ENCODE assay signal across 19 cellular contexts in genomic region chr14:56197150-56197549, GRCh38.
DNase-seq lines count a peak whose midpoint lies in the region; ATAC-seq, FAIRE-seq and TF ChIP-seq lines count a peak whose summit lies in the region.
"Had no signal": no experiment of that assay in that cellular context is flagged by ENCODE, and none has a peak within 500 bp of the region (broad histone marks: within the 10 kb centered on the region; RNA-seq: fewer than 3 reads in every experiment).

No MANE protein-coding gene starts in this region.

- H3K9me3 ChIP-seq in HepG2 (ENCODE audit: low read length) (no peaks in the 10 kb centered on the region), right lobe of liver (no peaks in the 10 kb centered on the region), OCI-LY7 (ENCODE audit: low read length) (peaks cover 4% of the 10 kb centered on the region; the same call in 1 of the 2 replicates), mammary epithelial cell (replicated peaks; ENCODE audit: insufficient read depth, low read length) (no peaks in the 10 kb centered on the region)

- CTCF ChIA-PET in HepG2 (lab: Yijun Ruan, JAX; ENCODE audit: low intra/inter-chr PET ratio, low total read pairs) (no interaction called here), OCI-LY7 (lab: Charles Lee; ENCODE audit: unreplicated experiment) (no interaction called here), mammary epithelial cell (lab: Charles Lee; ENCODE audit: low non-redundant PET) (no interaction called here)

- no peak overlapping the region for H3K9ac ChIP-seq in HepG2 (ENCODE audit: insufficient read depth, low read depth, low read length)
- H3K9ac ChIP-seq in mammary epithelial cell (ENCODE audit: insufficient read depth, low read length), result no peak overlapping the region

- no peaks in the 10 kb centered on the region for H3K27me3 Mint-ChIP-seq in osteocyte (ENCODE audit: unreplicated experiment)
- no peaks in the 10 kb centered on the region for H3K27me3 Mint-ChIP-seq in activated T-helper 2 cell treated with anti-CD3 and anti-CD28 coated beads, Interferon-gamma antibody, Interleukin-2, Interleukin-4, amounts not matched to agents 10 μg/mL and 5 μg/mL and 100 μg/mL, durations not matched to agents 14 hours and 24 hours and 36 hours (ENCODE audit: low read depth)
- H3K27me3 Mint-ChIP-seq: CD4-positive, alpha-beta T cell; IgD-negative memory B cell had no signal

- dilution Hi-C loops in mammary epithelial cell (cut with HindIII; ENCODE audit: low sequenced_read_pairs), result no loop called here

- H3K9me2 ChIP-seq in OCI-LY7 (ENCODE audit: insufficient read depth, low read length), result no peaks in the 10 kb centered on the region

- H3K27me3 ChIP-seq in HepG2 (ENCODE audit: control insufficient read depth in 1 of 2, insufficient read depth in 2 of 2, low read length in 2 of 2), result no peaks in the 10 kb centered on the region
- no peaks in the 10 kb centered on the region for H3K27me3 ChIP-seq in right lobe of liver
- no peaks in the 10 kb centered on the region for H3K27me3 ChIP-seq in mammary epithelial cell (ENCODE audit: insufficient read depth, low read length)

- in situ Hi-C loops in HepG2 (cut with HindIII; ENCODE audit: extremely low pct_ligation_motif_present, low pct_unique_long_range_greater_than_20kb) (no loop called here), mammary epithelial cell (cut with MboI; ENCODE audit: low sequenced_read_pairs in 2 of 2) (no loop called here)

- H3K4me3 ChIP-seq in HepG2 (replicated peaks in 1 of 3; ENCODE audit: insufficient read depth in 1 of 3, low read depth in 2 of 3, low read length in 3 of 3) (no peak overlapping the region), right lobe of liver (no peak overlapping the region), OCI-LY7 (ENCODE audit: low read depth, low read length, poor library complexity, severe bottlenecking) (no peak overlapping the region), mammary epithelial cell (replicated peaks in 1 of 3; ENCODE audit: insufficient read depth in 1 of 3, low read depth in 2 of 3, low read length in 3 of 3) (no peak overlapping the region)

- H3K79me2 ChIP-seq in HepG2 (ENCODE audit: insufficient read depth, low read length), result no peaks in the 10 kb centered on the region
- H3K79me2 ChIP-seq in OCI-LY7 (ENCODE audit: insufficient read depth, low read depth, low read length), result no peaks in the 10 kb centered on the region
- H3K79me2 ChIP-seq in mammary epithelial cell (ENCODE audit: insufficient read depth, low read length), result no peaks in the 10 kb centered on the region

- no peaks in the 10 kb centered on the region for H3K36me3 Mint-ChIP-seq in osteocyte (ENCODE audit: unreplicated experiment)
- no peaks in the 10 kb centered on the region for H3K36me3 Mint-ChIP-seq in activated T-helper 2 cell treated with anti-CD3 and anti-CD28 coated beads, Interferon-gamma antibody, Interleukin-2, Interleukin-4, amounts not matched to agents 10 μg/mL and 5 μg/mL and 100 μg/mL, durations not matched to agents 14 hours and 24 hours and 36 hours (ENCODE audit: low read depth)
- H3K36me3 Mint-ChIP-seq: IgD-negative memory B cell had no signal

- no peak for FAIRE-seq in HepG2 (lab: Jason Lieb, UNC)
- FAIRE-seq: G401.6, GM12891 had no signal

- TF ChIP-seq EP300 in HepG2 (IDR thresholded peaks at IDR 0.05; ENCODE audit: low read depth in 2 of 2, low read length in 2 of 2), result no peak
- no peak for TF ChIP-seq EP300 in HepG2 (CRISPR knock-in tag; IDR thresholded peaks at IDR 0.05; ENCODE audit: borderline replicate concordance)

- H3K27ac ChIP-seq in HepG2 (ENCODE audit: extremely low read length, insufficient read depth, low read length) (no peak overlapping the region), right lobe of liver (no peak overlapping the region), OCI-LY7 (ENCODE audit: low read depth, low read length, poor library complexity, severe bottlenecking) (peak overlapping the region; percentile 95), mammary epithelial cell (ENCODE audit: insufficient read depth, low read depth, low read length) (no peak overlapping the region)
- H3K27ac ChIP-seq: 22Rv1 had no signal

- H3K4me2 ChIP-seq in HepG2 (ENCODE audit: low read depth, low read length) (no peak overlapping the region), OCI-LY7 (ENCODE audit: low read length) (no peak overlapping the region), mammary epithelial cell (ENCODE audit: insufficient read depth, low read depth, low read length) (no peak overlapping the region)

- POLR2A ChIA-PET in HepG2 (lab: Yijun Ruan, JAX) (no interaction called here), OCI-LY7 (lab: Charles Lee) (no interaction called here)

- H3K4me1 ChIP-seq in HepG2 (ENCODE audit: insufficient read depth, low read length), result no peaks in the 10 kb centered on the region
- H3K4me1 ChIP-seq in right lobe of liver, result peaks cover 0 to 5% (median 0%) of the 10 kb centered on the region in 4 donors
- peaks cover 33% of the 10 kb centered on the region for H3K4me1 ChIP-seq in OCI-LY7 (ENCODE audit: insufficient read depth, low read length, poor library complexity, severe bottlenecking)
- H3K4me1 ChIP-seq in mammary epithelial cell (ENCODE audit: insufficient read depth, low read length), result no peaks in the 10 kb centered on the region

- TF ChIP-seq CTCF in HepG2 (CRISPR knock-in tag; IDR thresholded peaks at IDR 0.05) (no peak), right lobe of liver (IDR thresholded peaks at IDR 0.05) (no peak), OCI-LY7 (conservative IDR thresholded peaks at IDR 0.05; ENCODE audit: low read length) (no peak), osteocyte (IDR thresholded peaks at IDR 0.05) (no peak), mammary epithelial cell (conservative IDR thresholded peaks at IDR 0.05 in 1 of 2, IDR thresholded peaks at IDR 0.05 in 1 of 2; ENCODE audit: extremely low read depth in 1 of 2, insufficient read depth in 1 of 2, low read depth in 1 of 2, low read length in 2 of 2) (no peak)

- no peak overlapping the region for H2AFZ ChIP-seq in HepG2 (ENCODE audit: low read length)
- H2AFZ ChIP-seq in OCI-LY7 (ENCODE audit: low read length), result no peak overlapping the region; the same call in 1 of the 2 replicates
- no peak overlapping the region for H2AFZ ChIP-seq in mammary epithelial cell (ENCODE audit: low read depth, low read length)

- no peaks in the 10 kb centered on the region for H4K20me1 ChIP-seq in HepG2 (ENCODE audit: insufficient read depth, low read length)
- H4K20me1 ChIP-seq in OCI-LY7 (ENCODE audit: insufficient read depth, low read length), result no peaks in the 10 kb centered on the region
- H4K20me1 ChIP-seq in mammary epithelial cell (ENCODE audit: insufficient read depth, low read length), result no peaks in the 10 kb centered on the region

- intact Hi-C loops in HepG2 (cut with micrococcal nuclease; ENCODE audit: unreplicated experiment), result no loop called here
- intact Hi-C loops in right lobe of liver (cut with DNase I), result no loop called here
- intact Hi-C loops in OCI-LY7 (cut with micrococcal nuclease; ENCODE audit: unreplicated experiment), result loop anchor here (2.0 kb wide), 1 partner anchor 78 kb away; the partner anchor contains the start of gene PELI2
- intact Hi-C loops in mammary epithelial cell (cut with micrococcal nuclease), result no loop called here
- intact Hi-C loops in activated T-helper 2 cell treated with anti-CD3 and anti-CD28 coated beads, Interferon-gamma antibody, Interleukin-2, Interleukin-4, amounts not matched to agents 10 μg/mL and 5 μg/mL and 100 μg/mL, durations not matched to agents 14 hours and 24 hours and 36 hours (cut with micrococcal nuclease), result no loop called here

- ATAC-seq in HepG2 (no peak), right lobe of liver (no peak), HG03139 (IDR thresholded peaks at IDR 0.05; ENCODE audit: unreplicated experiment) (no peak)

- DNase-seq in HepG2 (ENCODE audit: low spot score) (no peak), right lobe of liver (no peak), OCI-LY7 (ENCODE audit: low spot score) (no peak), osteocyte (ENCODE audit: extremely low spot score, unreplicated experiment) (peak; percentile 5), SHP77 (lab: John Stamatoyannopoulos, UW) (no peak), mammary epithelial cell (no peak)
- no peak for DNase-seq in activated T-helper 2 cell treated with anti-CD3 and anti-CD28 coated beads, Interferon-gamma antibody, Interleukin-2, Interleukin-4, amounts not matched to agents 10 μg/mL and 5 μg/mL and 100 μg/mL, durations not matched to agents 14 hours and 24 hours and 36 hours (ENCODE audit: low spot score)
- DNase-seq: AML-193; C1 segment of cervical spinal cord; CD4-positive, alpha-beta T cell; DMS79; EL; HCEC 1CT; HFFc6 had no signal

- BruUV-seq in HepG2 (replicated peaks; lab: Mats Ljungman, UMichigan), result no TSS peak
- no TSS peak for BruUV-seq in OCI-LY7 (replicated peaks; lab: Mats Ljungman, UMichigan)
- no TSS peak for BruUV-seq in mammary epithelial cell (replicated peaks; lab: Mats Ljungman, UMichigan)

- H3K9me3 Mint-ChIP-seq in osteocyte (ENCODE audit: unreplicated experiment), result no peaks in the 10 kb centered on the region
- no peaks in the 10 kb centered on the region for H3K9me3 Mint-ChIP-seq in activated T-helper 2 cell treated with anti-CD3 and anti-CD28 coated beads, Interferon-gamma antibody, Interleukin-2, Interleukin-4, amounts not matched to agents 10 μg/mL and 5 μg/mL and 100 μg/mL, durations not matched to agents 14 hours and 24 hours and 36 hours
- H3K9me3 Mint-ChIP-seq: CD4-positive, alpha-beta T cell; HFFc6; IgD-negative memory B cell had no signal

- H3K4me3 Mint-ChIP-seq in osteocyte (ENCODE audit: unreplicated experiment), result no peak overlapping the region
- H3K4me3 Mint-ChIP-seq in activated T-helper 2 cell treated with anti-CD3 and anti-CD28 coated beads, Interferon-gamma antibody, Interleukin-2, Interleukin-4, amounts not matched to agents 10 μg/mL and 5 μg/mL and 100 μg/mL, durations not matched to agents 14 hours and 24 hours and 36 hours (ENCODE audit: low read depth), result no peak overlapping the region
- H3K4me3 Mint-ChIP-seq: CD4-positive, alpha-beta T cell; HFFc6; IgD-negative memory B cell had no signal

- no peaks in the 10 kb centered on the region for H3K36me3 ChIP-seq in HepG2 (replicated peaks in 1 of 2; ENCODE audit: control insufficient read depth in 1 of 2, insufficient read depth in 2 of 2, low read length in 2 of 2)
- no peaks in the 10 kb centered on the region for H3K36me3 ChIP-seq in right lobe of liver
- H3K36me3 ChIP-seq in OCI-LY7 (ENCODE audit: insufficient read depth, low read length), result no peaks in the 10 kb centered on the region
- H3K36me3 ChIP-seq in mammary epithelial cell (ENCODE audit: insufficient read depth, low read length), result no peaks in the 10 kb centered on the region

- H3K27ac Mint-ChIP-seq in osteocyte (ENCODE audit: unreplicated experiment), result no peak overlapping the region
- no peak overlapping the region for H3K27ac Mint-ChIP-seq in activated T-helper 2 cell treated with anti-CD3 and anti-CD28 coated beads, Interferon-gamma antibody, Interleukin-2, Interleukin-4, amounts not matched to agents 10 μg/mL and 5 μg/mL and 100 μg/mL, durations not matched to agents 14 hours and 24 hours and 36 hours
- H3K27ac Mint-ChIP-seq: CD4-positive, alpha-beta T cell; IgD-negative memory B cell had no signal

- TF ChIP-seq POLR2A in HepG2 (IDR thresholded peaks at IDR 0.05; ENCODE audit: insufficient read depth in 1 of 2, low read depth in 2 of 2, low read length in 2 of 2) (no peak), right lobe of liver (IDR thresholded peaks at IDR 0.05) (no peak)

- WGBS in HepG2 (ENCODE audit: low lambda C conversion rate), result 6% methylated on average over 1 of the region's 1 CpG
- 100% methylated on average over 1 of the region's 1 CpG for WGBS in right lobe of liver (ENCODE audit: insufficient coverage, low coverage, low lambda C conversion rate, missing lambda C conversion rate)
- WGBS in mammary epithelial cell (ENCODE audit: low coverage, missing lambda C conversion rate), result 80% methylated on average over 1 of the region's 1 CpG

- no peak for TF ChIP-seq RAD21 in HepG2 (CRISPR knock-in tag; IDR thresholded peaks at IDR 0.05)

- peaks cover 30% of the 10 kb centered on the region for H3K4me1 Mint-ChIP-seq in osteocyte (ENCODE audit: unreplicated experiment)
- H3K4me1 Mint-ChIP-seq in activated T-helper 2 cell treated with anti-CD3 and anti-CD28 coated beads, Interferon-gamma antibody, Interleukin-2, Interleukin-4, amounts not matched to agents 10 μg/mL and 5 μg/mL and 100 μg/mL, durations not matched to agents 14 hours and 24 hours and 36 hours (ENCODE audit: low read depth), result peaks cover 17% of the 10 kb centered on the region
